3 cellular contexts compared by ENCODE assay signal in genomic region chr7:128859232-128860157, GRCh38.
A peak's percentile ranks its signal among the peaks of the same experiment; 100 is the strongest.
TF ChIP-seq lines count a peak whose summit lies in the region.

No MANE protein-coding gene starts in this region.

TF ChIP-seq in SK-N-SH, 30 proteins besides CTCF, POLR2A, EP300 and RAD21:
- no peak for TF ChIP-seq PBX3 (IDR thresholded peaks at IDR 0.05)
- TF ChIP-seq RCOR1 (IDR thresholded peaks at IDR 0.05; ENCODE audit: low read length) = no peak
- TF ChIP-seq POLR2AphosphoS5 (IDR thresholded peaks at IDR 0.05; ENCODE audit: low read depth, low read length) = 0 out of 2 replicates have a peak, but pooled peaks have one; percentile 12

TF ChIP-seq in SK-N-SH treated with all-trans-retinoic acid at 6 μM for 48 hours, 23 proteins besides CTCF, POLR2A, EP300 and RAD21:
- TF ChIP-seq TCF4 (CRISPR knock-in tag; IDR thresholded peaks at IDR 0.05; ENCODE audit: borderline replicate concordance) (no peak), ZNF565 (CRISPR knock-in tag; conservative IDR thresholded peaks at IDR 0.05; ENCODE audit: low read depth) (no peak), ZC3H10 (CRISPR knock-in tag; IDR thresholded peaks at IDR 0.05) (no peak), TOX (CRISPR knock-in tag; IDR thresholded peaks at IDR 0.05; ENCODE audit: borderline replicate concordance) (no peak), ISL1 (CRISPR knock-in tag; IDR thresholded peaks at IDR 0.05) (no peak)

TF ChIP-seq in K562, 482 proteins besides CTCF, POLR2A, EP300 and RAD21 (continues in another document):
- TF ChIP-seq CTBP1 (IDR thresholded peaks at IDR 0.05; ENCODE audit: borderline replicate concordance) (no peak), GATA2 (CRISPR knock-in tag; IDR thresholded peaks at IDR 0.05) (no peak), FOSL1 (tag; conservative IDR thresholded peaks at IDR 0.05) (no peak), PCBP2 (IDR thresholded peaks at IDR 0.05; ENCODE audit: low read depth, low read length, poor library complexity, severe bottlenecking) (no peak), MAFG (tag; conservative IDR thresholded peaks at IDR 0.05) (peak; percentile 18; the same call in 1 of the 2 replicates), RHOXF2B (CRISPR knock-in tag; conservative IDR thresholded peaks at IDR 0.05) (0 out of 2 replicates have a peak, but pooled peaks have one; percentile 39), E2F6 (IDR thresholded peaks at IDR 0.05; ENCODE audit: borderline replicate concordance in 1 of 2, extremely low read depth in 1 of 2, insufficient read depth in 1 of 2, insufficient read length in 1 of 2, low read depth in 1 of 2, low read length in 1 of 2, poor library complexity in 1 of 2, severe bottlenecking in 1 of 2) (peak in 1 of 2 experiments; percentile 22), SNRNP70 (optimal IDR thresholded peaks at IDR 0.05; ENCODE audit: low read depth, low read length) (no peak), MAFK (IDR thresholded peaks at IDR 0.05; ENCODE audit: low read length) (peak; percentile 67), MLX (CRISPR knock-in tag; conservative IDR thresholded peaks at IDR 0.05) (0 out of 4 replicates have a peak, but pooled peaks of 1 of the 2 experiments have one; percentile 10), KDM1A (IDR thresholded peaks at IDR 0.05) (no peak), SMAD4 (CRISPR knock-in tag; conservative IDR thresholded peaks at IDR 0.05) (0 out of 2 replicates have a peak, but pooled peaks have one; percentile 3), MYNN (IDR thresholded peaks at IDR 0.05) (peak; percentile 26; the same call in 1 of the 2 replicates), MYNN (CRISPR knock-in tag; IDR thresholded peaks at IDR 0.05) (no peak), ILF3 (IDR thresholded peaks at IDR 0.05; ENCODE audit: borderline replicate concordance) (no peak), PHB (CRISPR knock-in tag; IDR thresholded peaks at IDR 0.05) (no peak), KDM5B (IDR thresholded peaks at IDR 0.05; ENCODE audit: insufficient replicate concordance, low read depth, low read length) (no peak), GABPB2 (CRISPR knock-in tag; conservative IDR thresholded peaks at IDR 0.05) (0 out of 2 replicates have a peak, but pooled peaks have one; percentile 74), ZMIZ1 (IDR thresholded peaks at IDR 0.05; ENCODE audit: low read depth in 2 of 2, low read length in 2 of 2) (0 out of 4 replicates have a peak, but pooled peaks of 1 of the 2 experiments have one; percentile 17), EGR1 (conservative IDR thresholded peaks at IDR 0.05) (no peak), TFAM (CRISPR knock-in tag; conservative IDR thresholded peaks at IDR 0.05) (no peak), PURB (CRISPR knock-in tag; IDR thresholded peaks at IDR 0.05; ENCODE audit: low read depth) (0 out of 2 replicates have a peak, but pooled peaks have one; percentile 43), ZNF592 (IDR thresholded peaks at IDR 0.05) (no peak), EHMT2 (IDR thresholded peaks at IDR 0.05) (no peak), ZNF316 (IDR thresholded peaks at IDR 0.05) (peak; percentile 70), HOXB6 (CRISPR knock-in tag; IDR thresholded peaks at IDR 0.05; ENCODE audit: borderline replicate concordance) (no peak), ZNF609 (CRISPR knock-in tag; IDR thresholded peaks at IDR 0.05; ENCODE audit: borderline replicate concordance) (no peak), SMARCA4 (IDR thresholded peaks at IDR 0.05) (no peak), HMBOX1 (IDR thresholded peaks at IDR 0.05) (no peak), RBM17 (IDR thresholded peaks at IDR 0.05; ENCODE audit: borderline replicate concordance, low read depth, low read length) (no peak), BRF1 (IDR thresholded peaks at IDR 0.05; ENCODE audit: borderline replicate concordance, extremely low read depth, insufficient read length) (no peak), NRF1 (conservative IDR thresholded peaks at IDR 0.05 in 1 of 2, IDR thresholded peaks at IDR 0.05 in 1 of 2) (0 out of 4 replicates have a peak, but pooled peaks of 1 of the 2 experiments have one; percentile 11), KAT8 (IDR thresholded peaks at IDR 0.05; ENCODE audit: low read depth) (no peak), ZBTB43 (CRISPR knock-in tag; IDR thresholded peaks at IDR 0.05) (no peak), BRD4 (IDR thresholded peaks at IDR 0.05) (no peak), NR1H2 (CRISPR knock-in tag; IDR thresholded peaks at IDR 0.05) (no peak), FOXK1 (CRISPR knock-in tag; IDR thresholded peaks at IDR 0.05; ENCODE audit: borderline replicate concordance) (no peak), CREM (IDR thresholded peaks at IDR 0.05; ENCODE audit: low read depth) (no peak), MXD1 (CRISPR knock-in tag; IDR thresholded peaks at IDR 0.05; ENCODE audit: borderline replicate concordance, poor library complexity, severe bottlenecking) (no peak), CBFB (CRISPR knock-in tag; IDR thresholded peaks at IDR 0.05) (no peak), ZNF274 (IDR thresholded peaks at IDR 0.05; ENCODE audit: borderline replicate concordance, low read depth, low read length) (0 out of 2 replicates have a peak, but pooled peaks have one; percentile 32), LARP7 (IDR thresholded peaks at IDR 0.05) (no peak), ZFPM2 (CRISPR knock-in tag; IDR thresholded peaks at IDR 0.05) (no peak), TBL1XR1 (IDR thresholded peaks at IDR 0.05; ENCODE audit: low read length in 2 of 2) (0 out of 4 replicates have a peak, but pooled peaks of 1 of the 2 experiments have one; percentile 13), IRF2 (CRISPR knock-in tag; IDR thresholded peaks at IDR 0.05) (no peak), PYGO2 (tag; IDR thresholded peaks at IDR 0.05) (no peak), TBP (optimal IDR thresholded peaks at IDR 0.05; ENCODE audit: low read depth, low read length) (no peak), ZNF589 (CRISPR knock-in tag; IDR thresholded peaks at IDR 0.05; ENCODE audit: low read depth) (no peak), MTA1 (IDR thresholded peaks at IDR 0.05; ENCODE audit: borderline replicate concordance) (no peak)
